Comparison of ENCODE assay signal across 14 cellular contexts in the genomic region with DNA sequence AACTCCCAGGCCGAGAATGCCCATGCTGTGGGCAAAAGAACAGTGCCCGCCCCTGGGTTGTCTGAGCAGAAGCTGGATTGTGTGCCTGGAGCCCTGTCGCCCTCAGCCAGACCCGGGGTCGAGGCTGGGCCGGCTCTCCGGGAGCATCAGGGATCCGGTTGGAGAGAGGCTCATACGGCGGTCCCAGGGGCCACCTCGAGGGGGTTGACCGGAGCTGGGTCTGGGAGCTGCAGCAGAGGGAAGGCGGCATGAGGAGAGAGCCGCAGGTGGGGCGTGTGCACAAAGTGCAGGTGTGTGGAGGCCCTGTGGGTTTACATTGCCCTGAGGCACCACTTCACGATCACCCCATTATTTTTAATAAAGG.
"Had no signal": no experiment of that assay in that cellular context is flagged by ENCODE, and none has a peak within 500 bp of the region (broad histone marks: within the 10 kb centered on the region; RNA-seq: fewer than 3 reads in every experiment).

No MANE protein-coding gene starts in this region.

- H3K27ac ChIP-seq: colonic mucosa, esophagus muscularis mucosa, prostate gland had no signal

- DNase-seq: activated B cell treated with CpG ODN at 0.5 μM for 24 hours; activated CD4-positive, alpha-beta T cell treated with anti-CD3 and anti-CD28 coated beads, Interleukin-2, amount 10 ng/mL, durations not matched to agents 24 days and 14 days; activated naive CD4-positive, alpha-beta T cell treated with anti-CD3 and anti-CD28 coated beads, Interleukin-2, amount 50 U/mL, for 16 hours; activated T-cell treated with anti-CD3 and anti-CD28 coated beads, Interleukin-2, amount 50 U/mL, for 1 hour; amniotic stem cell; colonic mucosa; hippocampal formation; kidney glomerular epithelial cell; mesenchymal stem cell; nephron progenitor cell; sigmoid colon; stimulated activated CD4-positive, alpha-beta T cell treated with anti-CD3 and anti-CD28 coated beads, Interleukin-1b, Interleukin-23, amount 100 ng/mL, for 48 hours had no signal

- H3K4me3 ChIP-seq: colonic mucosa, esophagus muscularis mucosa, prostate gland, sigmoid colon had no signal

- H3K27me3 Mint-ChIP-seq: activated B cell treated with CpG ODN at 0.5 μM for 24 hours; activated CD4-positive, alpha-beta T cell treated with anti-CD3 and anti-CD28 coated beads, Interleukin-2, amount 10 ng/mL, durations not matched to agents 24 days and 14 days had no signal

- H3K27me3 ChIP-seq: colonic mucosa, esophagus muscularis mucosa, sigmoid colon had no signal

- H3K9me3 ChIP-seq: colonic mucosa, esophagus muscularis mucosa, prostate gland, sigmoid colon had no signal

- H3K9me3 Mint-ChIP-seq: activated B cell treated with CpG ODN at 0.5 μM for 24 hours; activated CD4-positive, alpha-beta T cell treated with anti-CD3 and anti-CD28 coated beads, Interleukin-2, amount 10 ng/mL, durations not matched to agents 24 days and 14 days; nephron progenitor cell had no signal

- H3K27ac Mint-ChIP-seq: nephron progenitor cell had no signal

- H3K36me3 ChIP-seq: colonic mucosa, esophagus muscularis mucosa, prostate gland, sigmoid colon had no signal

- H3K4me3 Mint-ChIP-seq: activated B cell treated with CpG ODN at 0.5 μM for 24 hours; activated CD4-positive, alpha-beta T cell treated with anti-CD3 and anti-CD28 coated beads, Interleukin-2, amount 10 ng/mL, durations not matched to agents 24 days and 14 days; nephron progenitor cell had no signal

- H3K4me1 ChIP-seq: colonic mucosa, prostate gland had no signal
